ENCODE assay signal across 8 cellular contexts in genomic region chr1:11059990-11060948, GRCh38. TPM values are rescaled to one million over a fixed set of nuclear protein-coding genes. Genes with fewer than 3 reads are reported as not detected.
A peak's percentile ranks its signal among the peaks of the same experiment; 100 is the strongest.
DNase-seq lines count a peak whose midpoint lies in the region; ATAC-seq and TF ChIP-seq lines count a peak whose summit lies in the region.

Gene SRM (minus strand): TSS chr1:11060018. CDS start chr1:11059943, 75 bp downstream.

- DNase-seq in GM13977 (ENCODE audit: low spot score) (peak; percentile 100), NCI-H1694 (lab: John Stamatoyannopoulos, UW) (peak; percentile 42), T-helper 2 cell (peak; percentile 85 to 93 (median 86)), left ventricle myocardium superior (peak; percentile 97), psoas muscle (peak; percentile 93 to 96)

- intact Hi-C loops in left ventricle myocardium superior (cut with micrococcal nuclease) = no loop called here
- intact Hi-C loops in psoas muscle (cut with DNase I) = loop anchor here in 1 of 2 donors (1.0 kb wide), 1 partner anchor 21 kb away; no protein-coding TSS in a partner anchor

- peak within 1 kb of the TSS; percentile 98 for H3K4me3 ChIP-seq in psoas muscle
- peak within 1 kb of the TSS; percentile 66 for H3K4me3 ChIP-seq in urinary bladder (ENCODE audit: low read depth, low read length)

- ATAC-seq in HG02884 (IDR thresholded peaks at IDR 0.05; ENCODE audit: unreplicated experiment) (peak; percentile 85), left ventricle myocardium superior (peak; percentile 99), psoas muscle (peak; percentile 98 to 100 (median 99))

- 1% methylated on average over 66 to 81 of the region's 81 CpGs for WGBS in psoas muscle, 3 donors
- WGBS in urinary bladder = under 1% methylated on average over 81 of the region's 81 CpGs

- in situ Hi-C loops in GM13977 (cut with MboI; ENCODE audit: low pct_unique_long_range_greater_than_20kb, low sequenced_read_pairs, unreplicated experiment) = no loop called here

- peak within 1 kb of the TSS; percentile 38 for H3K27ac ChIP-seq in angular gyrus (ENCODE audit: low read depth, low read length)
- peak within 1 kb of the TSS; percentile 88 for H3K27ac ChIP-seq in psoas muscle
- no peak within 1 kb of the TSS for H3K27ac ChIP-seq in urinary bladder (ENCODE audit: low read depth)

- no peaks in the 10 kb centered on the region for H3K9me3 ChIP-seq in psoas muscle

- H3K4me1 ChIP-seq in psoas muscle = peaks cover 17% of the 10 kb centered on the region
- peaks cover 3% of the 10 kb centered on the region for H3K4me1 ChIP-seq in urinary bladder (ENCODE audit: insufficient read depth)

- H3K36me3 ChIP-seq in psoas muscle (ENCODE audit: insufficient read depth in 1 of 2, low read depth in 1 of 2) (peaks cover 9 to 47% of the 10 kb centered on the region in 2 donors), urinary bladder (ENCODE audit: insufficient read depth) (no peaks in the 10 kb centered on the region)

- TF ChIP-seq CTCF in GM13977 (IDR thresholded peaks at IDR 0.05; ENCODE audit: extremely low read depth, insufficient read depth, missing control alignments) (peak; percentile 11), psoas muscle (IDR thresholded peaks at IDR 0.05) (peak; percentile 69)

- no peaks in the 10 kb centered on the region for H3K27me3 ChIP-seq in psoas muscle (ENCODE audit: insufficient read depth in 3 of 3, low read length in 2 of 3)

RNA-seq across cellular contexts. Expression of gene SRM, which starts in this region (rescaled TPM):
- 48.9 TPM for total RNA-seq in left ventricle myocardium superior
- total RNA-seq in psoas muscle = 100 to 1,000 TPM in 1 of 4 donors, 10 to 100 TPM in 3; 60.4 to 106 (median 74.9) TPM
- polyA plus RNA-seq in psoas muscle = 100 to 1,000 TPM in 1 of 3 donors, 10 to 100 TPM in 2; 69.6 to 163 (median 79.3) TPM
- total RNA-seq in urinary bladder = 9.0 TPM
- polyA plus RNA-seq in urinary bladder = 83.2 TPM

Comparison
In these comparisons a context has a peak if more than half of its experiments do, and no peak if none do; other contexts are left out.
1. DNase-seq: peak in every context shown above with its lines; median percentile 100 in GM13977; 97 in left ventricle myocardium superior; 94 in psoas muscle; 86 in T-helper 2 cell; 42 in NCI-H1694.